Comparison of ENCODE assay signal across 19 cellular contexts in the genomic region with DNA sequence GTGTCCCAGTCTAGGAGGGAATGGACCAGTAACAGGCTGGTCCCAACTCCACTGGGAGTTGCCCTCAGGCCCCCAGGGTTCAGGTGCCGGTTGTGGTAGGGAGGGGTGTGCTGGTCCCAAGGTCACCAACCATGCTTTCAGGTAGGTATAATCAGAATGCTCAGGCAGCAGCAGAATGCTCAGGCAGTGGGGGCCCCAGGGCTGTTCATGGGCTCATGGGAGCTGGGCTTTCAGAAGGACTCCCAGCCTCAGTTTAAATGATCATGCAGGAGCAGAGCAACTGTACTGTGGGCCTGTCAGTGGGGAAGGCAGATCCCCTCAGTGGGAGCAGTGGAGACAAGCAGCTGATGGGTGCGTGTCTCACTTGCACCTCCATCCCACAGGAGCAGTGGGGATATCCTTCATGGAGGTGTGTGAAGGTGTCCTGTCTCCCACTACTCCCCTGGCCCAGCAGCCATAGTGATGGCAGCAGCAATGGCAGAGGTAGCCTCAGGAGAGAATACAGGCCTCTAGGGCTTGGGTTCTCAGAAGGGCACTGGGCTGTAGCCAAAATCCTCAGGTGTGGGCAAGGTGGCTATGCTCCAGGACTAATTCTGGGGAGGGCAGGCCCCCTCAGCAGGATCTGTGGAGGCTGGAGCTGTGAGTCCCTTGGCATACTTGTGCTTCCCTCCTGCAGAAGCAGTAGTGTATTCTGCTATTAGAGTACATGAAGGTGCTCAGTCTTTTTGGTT.
"Had no signal": no experiment of that assay in that cellular context is flagged by ENCODE, and none has a peak within 500 bp of the region (broad histone marks: within the 10 kb centered on the region; RNA-seq: fewer than 3 reads in every experiment).

No MANE protein-coding gene starts in this region.

- H3K9me3 Mint-ChIP-seq: activated T-helper 2 cell treated with anti-CD3 and anti-CD28 coated beads, Interferon-gamma antibody, Interleukin-2, Interleukin-4, amounts not matched to agents 10 μg/mL and 5 μg/mL and 100 μg/mL, durations not matched to agents 14 hours and 24 hours and 36 hours had no signal

- H3K4me1 Mint-ChIP-seq: activated naive CD4-positive, alpha-beta T cell treated with anti-CD3 and anti-CD28 coated beads, Interleukin-2, amount 10 ng/mL, durations not matched to agents 7 days and 5 days; activated naive CD8-positive, alpha-beta T cell treated with anti-CD3 and anti-CD28 coated beads, Interleukin-2, amount 10 ng/mL, durations not matched to agents 7 days and 5 days had no signal

- H3K36me3 Mint-ChIP-seq: activated naive CD4-positive, alpha-beta T cell treated with anti-CD3 and anti-CD28 coated beads, Interleukin-2, amount 10 ng/mL, durations not matched to agents 7 days and 5 days; activated naive CD8-positive, alpha-beta T cell treated with anti-CD3 and anti-CD28 coated beads, Interleukin-2, amount 10 ng/mL, durations not matched to agents 7 days and 5 days had no signal

- H3K4me3 Mint-ChIP-seq: activated CD8-positive, alpha-beta T cell treated with anti-CD3 and anti-CD28 coated beads for 36 hours; activated naive CD4-positive, alpha-beta T cell treated with anti-CD3 and anti-CD28 coated beads, Interleukin-2, amount 10 ng/mL, durations not matched to agents 7 days and 5 days; activated naive CD8-positive, alpha-beta T cell treated with anti-CD3 and anti-CD28 coated beads, Interleukin-2, amount 10 ng/mL, durations not matched to agents 7 days and 5 days; activated T-cell treated with anti-CD3 and anti-CD28 coated beads, Interleukin-2, amount 50 U/mL, for 72 hours had no signal

- H3K9ac ChIP-seq: SK-N-SH had no signal

- H3K4me3 ChIP-seq: breast epithelium, SJCRH30 had no signal

- H3K9me3 ChIP-seq: breast epithelium, SJCRH30, SK-N-SH had no signal

- H3K27me3 ChIP-seq: breast epithelium, SJCRH30 had no signal

- H3K36me3 ChIP-seq: breast epithelium, SJCRH30 had no signal

- H3K4me1 ChIP-seq: breast epithelium, SJCRH30 had no signal

- H3K27ac Mint-ChIP-seq: activated CD8-positive, alpha-beta T cell treated with anti-CD3 and anti-CD28 coated beads for 36 hours; activated naive CD4-positive, alpha-beta T cell treated with anti-CD3 and anti-CD28 coated beads, Interleukin-2, amount 10 ng/mL, durations not matched to agents 7 days and 5 days; activated naive CD8-positive, alpha-beta T cell treated with anti-CD3 and anti-CD28 coated beads, Interleukin-2, amount 10 ng/mL, durations not matched to agents 7 days and 5 days; activated T-cell treated with anti-CD3 and anti-CD28 coated beads, Interleukin-2, amount 50 U/mL, for 72 hours; activated T-helper 2 cell treated with anti-CD3 and anti-CD28 coated beads, Interferon-gamma antibody, Interleukin-2, Interleukin-4, amounts not matched to agents 10 μg/mL and 5 μg/mL and 100 μg/mL, durations not matched to agents 14 hours and 24 hours and 36 hours had no signal

- H3K27me3 Mint-ChIP-seq: activated CD8-positive, alpha-beta T cell treated with anti-CD3 and anti-CD28 coated beads for 36 hours; activated naive CD4-positive, alpha-beta T cell treated with anti-CD3 and anti-CD28 coated beads, Interleukin-2, amount 10 ng/mL, durations not matched to agents 7 days and 5 days; activated naive CD8-positive, alpha-beta T cell treated with anti-CD3 and anti-CD28 coated beads, Interleukin-2, amount 10 ng/mL, durations not matched to agents 7 days and 5 days had no signal

- H3K4me2 ChIP-seq: SK-N-SH had no signal

- DNase-seq: activated CD4-positive, alpha-beta T cell treated with anti-CD3 and anti-CD28 coated beads for 4 hours; activated CD8-positive, alpha-beta memory T cell treated with anti-CD3 and anti-CD28 coated beads, Interleukin-2, amount 50 U/mL, for 4 hours; activated CD8-positive, alpha-beta T cell treated with anti-CD3 and anti-CD28 coated beads for 36 hours; activated gamma-delta T cell treated with Interleukin-2 at 50 U/mL for 16 hours; activated naive CD4-positive, alpha-beta T cell treated with anti-CD3 and anti-CD28 coated beads, Interleukin-2, amount 10 ng/mL, durations not matched to agents 7 days and 5 days; activated naive CD8-positive, alpha-beta T cell treated with anti-CD3 and anti-CD28 coated beads, Interleukin-2, amount 10 ng/mL, durations not matched to agents 7 days and 5 days; activated T-cell treated with anti-CD3 and anti-CD28 coated beads, Interleukin-2, amount 50 U/mL, for 72 hours; IMR-90; Kasumi-1; KBM-7; NCI-H146; NCI-H187 treated with DMSO at 0.1 percent for 48 hours; NCI-H2081 treated with DMSO at 0.1 percent for 48 hours; SJCRH30; SK-N-SH; T-helper 1 cell had no signal

- ATAC-seq: activated CD4-positive, CD25-positive, alpha-beta regulatory T cell treated with anti-CD3 and anti-CD28 coated beads, Interleukin-2, amount 50 U/mL, for 24 hours; activated CD8-positive, alpha-beta T cell treated with anti-CD3 and anti-CD28 coated beads for 36 hours; activated T-cell treated with anti-CD3 and anti-CD28 coated beads, Interleukin-2, amount 50 U/mL, for 72 hours had no signal

- H3K27ac ChIP-seq: breast epithelium, SJCRH30 had no signal
